In the genomic region with DNA sequence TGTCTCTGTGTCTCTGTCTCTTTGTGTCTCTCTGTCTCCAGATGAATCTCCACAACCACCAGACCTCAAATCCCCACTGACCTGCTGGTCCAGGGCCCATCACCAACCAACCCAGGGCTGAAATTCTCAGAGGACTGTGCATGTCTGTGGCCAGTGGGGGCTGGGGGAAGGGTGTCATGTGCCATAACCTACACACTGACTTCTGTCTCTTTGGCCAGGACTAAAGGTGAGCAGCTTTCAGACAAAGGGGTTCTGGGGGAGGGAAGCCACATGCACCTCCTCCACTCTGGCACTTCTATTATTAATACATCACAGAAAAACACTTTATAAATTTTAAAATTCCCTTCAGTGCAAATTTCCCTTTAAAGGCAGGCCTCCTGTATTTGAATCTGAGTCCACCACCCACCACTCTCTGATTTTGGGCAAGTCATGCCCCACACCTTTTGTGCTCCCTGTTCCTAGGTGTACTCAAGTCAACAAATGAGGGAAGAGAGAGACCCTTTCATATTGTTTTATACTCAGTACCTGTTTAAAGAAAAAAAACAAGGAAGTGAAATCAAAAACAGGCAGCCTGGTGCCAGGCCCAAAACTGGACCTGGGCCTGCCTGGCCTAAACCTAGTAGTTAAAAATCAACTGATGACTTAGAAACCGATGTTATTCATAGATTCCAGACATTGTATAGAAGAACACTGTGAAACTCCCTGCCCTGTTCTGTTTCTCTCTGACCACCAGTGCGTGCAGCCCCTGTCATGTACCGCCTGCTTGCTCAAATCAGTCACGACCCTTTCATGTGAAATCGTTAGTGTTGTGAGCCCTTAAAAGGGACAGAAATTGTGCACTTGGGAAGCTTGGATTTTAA, we compare ENCODE assay signal across 16 cellular contexts.
DNase-seq lines count a peak whose midpoint lies in the region; ATAC-seq, FAIRE-seq and TF ChIP-seq lines count a peak whose summit lies in the region.
"Had no signal": no experiment of that assay in that cellular context is flagged by ENCODE, and none has a peak within 500 bp of the region (broad histone marks: within the 10 kb centered on the region; RNA-seq: fewer than 3 reads in every experiment).

No MANE protein-coding gene starts in this region.

- peak overlapping the region; percentile 27 for H3K4me2 ChIP-seq in OCI-LY3 (ENCODE audit: low read length)

- H3K27ac ChIP-seq in OCI-LY3 (ENCODE audit: low read length): no peak overlapping the region
- H3K27ac ChIP-seq: SJCRH30 had no signal

- no peaks in the 10 kb centered on the region for H3K9me3 ChIP-seq in OCI-LY3 (ENCODE audit: insufficient read depth, low read length)
- H3K9me3 ChIP-seq: SJCRH30 had no signal

- H3K9ac ChIP-seq in OCI-LY3 (ENCODE audit: low read length): no peak overlapping the region

- H3K27me3 ChIP-seq in OCI-LY3 (ENCODE audit: low read depth, low read length): peaks cover under 1% of the 10 kb centered on the region; the same call in 1 of the 2 replicates
- H3K27me3 ChIP-seq: SJCRH30 had no signal

- peak; percentile 1 for DNase-seq in glomerular visceral epithelial cell (ENCODE audit: extremely low spot score)
- peak; percentile 73 for DNase-seq in renal cortical epithelial cell (ENCODE audit: low read depth)
- DNase-seq in Ammon's horn (ENCODE audit: low spot score): no peak
- DNase-seq in NCI-H446 treated with DMSO at 0.1 percent for 48 hours (lab: John Stamatoyannopoulos, UW): no peak
- DNase-seq in frontal cortex (ENCODE audit: low spot score in 2 of 2): no peak
- DNase-seq in stimulated activated CD4-positive, alpha-beta T cell treated with anti-CD3 and anti-CD28 coated beads, Interleukin-4, amount 100 ng/mL, for 24 hours: no peak
- DNase-seq: DMS79 treated with DMSO at 0.1 percent for 48 hours, GOT3, KBM-7, NCI-H1105 treated with DMSO at 0.1 percent for 48 hours, NCI-H1694 treated with DMSO at 0.1 percent for 48 hours, NCI-H524, SJCRH30 had no signal

- no peak overlapping the region for H3K4me3 ChIP-seq in OCI-LY3 (ENCODE audit: low read length)
- H3K4me3 ChIP-seq: SJCRH30 had no signal

- no peaks in the 10 kb centered on the region for H3K79me2 ChIP-seq in OCI-LY3 (ENCODE audit: low read length)

- no peaks in the 10 kb centered on the region; the same call in 1 of the 2 replicates for H4K20me1 ChIP-seq in OCI-LY3 (ENCODE audit: insufficient read depth, low read length)

- no peak for TF ChIP-seq CTCF in OCI-LY3 (IDR thresholded peaks at IDR 0.05; ENCODE audit: low read depth, low read length)

- no peak for FAIRE-seq in frontal cortex (lab: Jason Lieb, UNC)
- FAIRE-seq: HepG2 had no signal

- H3K4me1 ChIP-seq in OCI-LY3 (ENCODE audit: low read length): peaks cover 11% of the 10 kb centered on the region
- H3K4me1 ChIP-seq: SJCRH30 had no signal

- ATAC-seq in GM19468 (IDR thresholded peaks at IDR 0.05; ENCODE audit: extremely low read depth, unreplicated experiment): peak; percentile 25
- ATAC-seq: HepG2 had no signal

- no peak overlapping the region for H2AFZ ChIP-seq in OCI-LY3 (ENCODE audit: low read depth, low read length)

- H3K36me3 ChIP-seq in OCI-LY3 (replicated peaks; ENCODE audit: low read depth, low read length): no peaks in the 10 kb centered on the region
- H3K36me3 ChIP-seq: SJCRH30 had no signal

Comparison
In these comparisons a context has a peak if more than half of its experiments do, and no peak if none do; other contexts are left out.
1. DNase-seq: peak in glomerular visceral epithelial cell (single experiment) and renal cortical epithelial cell (single experiment); none in Ammon's horn (single experiment), NCI-H446 treated with DMSO at 0.1 percent for 48 hours (single experiment), frontal cortex (0 of 2) and stimulated activated CD4-positive, alpha-beta T cell treated with anti-CD3 and anti-CD28 coated beads, Interleukin-4, amount 100 ng/mL, for 24 hours (single experiment).